9 cellular contexts compared by ENCODE assay signal in genomic region chr19:10815969-10816635, GRCh38. TPM values are rescaled to one million over a fixed set of nuclear protein-coding genes. Genes with fewer than 3 reads are reported as not detected.
DNase-seq lines count a peak whose midpoint lies in the region; ATAC-seq and TF ChIP-seq lines count a peak whose summit lies in the region.
"Had no signal": no experiment of that assay in that cellular context is flagged by ENCODE, and none has a peak within 500 bp of the region (broad histone marks: within the 10 kb centered on the region; RNA-seq: fewer than 3 reads in every experiment).

No MANE protein-coding gene starts in this region.

- H3K36me3 ChIP-seq in esophagus muscularis mucosa (peaks cover 25 to 95% (median 87%) of the 10 kb centered on the region in 4 donors), rectal smooth muscle tissue (ENCODE audit: control insufficient read depth, insufficient read depth, low read length) (peaks cover 18% of the 10 kb centered on the region), SJCRH30 (peaks cover 7% of the 10 kb centered on the region; the same call in 1 of the 2 replicates)

- DNase-seq in AG09309 (ENCODE audit: low read depth), result no peak
- DNase-seq in HL-60 (ENCODE audit: low read depth in 1 of 2, low spot score in 1 of 2), result no peak
- DNase-seq in esophagus muscularis mucosa (ENCODE audit: extremely low spot score), result no peak
- no peak for DNase-seq in T-helper 1 cell
- no peak for DNase-seq in SJCRH30
- DNase-seq: NCI-H2029 had no signal

- H3K9ac ChIP-seq in rectal smooth muscle tissue (ENCODE audit: low read length), result no peak overlapping the region

- H3K9me3 ChIP-seq in esophagus muscularis mucosa, result no peaks in the 10 kb centered on the region
- H3K9me3 ChIP-seq in SJCRH30 (replicated peaks), result no peaks in the 10 kb centered on the region

- TF ChIP-seq EP300 in esophagus muscularis mucosa (IDR thresholded peaks at IDR 0.05), result no peak

- no peak for TF ChIP-seq CTCF in AG09309 (IDR thresholded peaks at IDR 0.05; ENCODE audit: control insufficient read depth, insufficient read depth, low read depth, low read length, missing control alignments)
- TF ChIP-seq CTCF in HL-60 (IDR thresholded peaks at IDR 0.05; ENCODE audit: insufficient read depth, low read length), result no peak
- no peak for TF ChIP-seq CTCF in esophagus muscularis mucosa (IDR thresholded peaks at IDR 0.05)

- 86% methylated on average over 15 of the region's 20 CpGs for WGBS in esophagus muscularis mucosa

- intact Hi-C loops in esophagus muscularis mucosa (cut with DNase I), result no loop called here

- H3K4me3 ChIP-seq in AG09309 (ENCODE audit: control insufficient read depth, low read depth, low read length), result peak overlapping the region; percentile 91
- H3K4me3 ChIP-seq in HL-60 (replicated peaks; ENCODE audit: insufficient read depth, low read length), result no peak overlapping the region
- H3K4me3 ChIP-seq in esophagus muscularis mucosa, result peak overlapping the region; percentile 38 to 50 (median 38)
- H3K4me3 ChIP-seq in rectal smooth muscle tissue (ENCODE audit: low read length), result peak overlapping the region; percentile 43
- H3K4me3 ChIP-seq in SJCRH30, result no peak overlapping the region

- H3K4me1 ChIP-seq in esophagus muscularis mucosa, result peaks cover 4 to 32% (median 21%) of the 10 kb centered on the region in 4 donors
- H3K4me1 ChIP-seq in rectal smooth muscle tissue (ENCODE audit: control insufficient read depth, insufficient read depth, low read length), result no peaks in the 10 kb centered on the region
- H3K4me1 ChIP-seq in SJCRH30, result no peaks in the 10 kb centered on the region

- H3K27ac ChIP-seq in HL-60 (replicated peaks) (peak overlapping the region; percentile 89), esophagus muscularis mucosa (replicated peaks in 1 of 4) (peak overlapping the region; percentile 60 to 77 (median 68)), rectal smooth muscle tissue (ENCODE audit: low read depth, low read length) (no peak overlapping the region), SJCRH30 (no peak overlapping the region)

- ATAC-seq in HG03196 (IDR thresholded peaks at IDR 0.05; ENCODE audit: unreplicated experiment), result no peak
- ATAC-seq in HG03469 (IDR thresholded peaks at IDR 0.05; ENCODE audit: unreplicated experiment), result no peak

- no peaks in the 10 kb centered on the region for H3K27me3 ChIP-seq in HL-60 (ENCODE audit: insufficient read depth, poor library complexity, severe bottlenecking)
- no peaks in the 10 kb centered on the region for H3K27me3 ChIP-seq in esophagus muscularis mucosa
- H3K27me3 ChIP-seq in rectal smooth muscle tissue (ENCODE audit: control insufficient read depth, insufficient read depth, low read length), result no peaks in the 10 kb centered on the region
- H3K27me3 ChIP-seq in SJCRH30, result no peaks in the 10 kb centered on the region

- TF ChIP-seq POLR2A in esophagus muscularis mucosa (IDR thresholded peaks at IDR 0.05; ENCODE audit: low read depth), result no peak

RNA-seq across cellular contexts. Expression of gene TMED1, which starts 19.9 kb away (rescaled TPM):
- 10 to 100 TPM; 18.7 to 29.5 (median 27.7) TPM for total RNA-seq in esophagus muscularis mucosa
- total RNA-seq in SJCRH30 (2014; rRNA removed; shearing (Covaris generic)), result 25.2 and 26.0 TPM in 2 replicates

RNA-seq across cellular contexts. Expression of gene C19orf38, which starts 32.1 kb away (rescaled TPM):
- total RNA-seq in esophagus muscularis mucosa, result 1 to 10 TPM in 2 of 4 donors, under 1 TPM in 1, not detected in 1; 0.97 to 3.6 (median 1.1) TPM
- total RNA-seq in SJCRH30 (2014; rRNA removed; shearing (Covaris generic)), result not detected in 2 replicates

RNA-seq across cellular contexts. Expression of gene CARM1, which starts 55.3 kb away (rescaled TPM):
- 10 to 100 TPM; 24.9 to 43.5 (median 30.6) TPM for total RNA-seq in esophagus muscularis mucosa
- total RNA-seq in SJCRH30 (2014; rRNA removed; shearing (Covaris generic)), result 35.7 and 36.2 TPM in 2 replicates

Comparison
In these comparisons a context has a peak if more than half of its experiments do, and no peak if none do; other contexts are left out.
1. H3K4me3 ChIP-seq: peak in AG09309 (single experiment), esophagus muscularis mucosa (4 of 4) and rectal smooth muscle tissue (single experiment); none in HL-60 (single experiment) and SJCRH30 (single experiment).
2. H3K27ac ChIP-seq: peak in HL-60 (single experiment) and esophagus muscularis mucosa (4 of 4); none in rectal smooth muscle tissue (single experiment) and SJCRH30 (single experiment).